ENCODE assay signal across 12 cellular contexts in the genomic region with DNA sequence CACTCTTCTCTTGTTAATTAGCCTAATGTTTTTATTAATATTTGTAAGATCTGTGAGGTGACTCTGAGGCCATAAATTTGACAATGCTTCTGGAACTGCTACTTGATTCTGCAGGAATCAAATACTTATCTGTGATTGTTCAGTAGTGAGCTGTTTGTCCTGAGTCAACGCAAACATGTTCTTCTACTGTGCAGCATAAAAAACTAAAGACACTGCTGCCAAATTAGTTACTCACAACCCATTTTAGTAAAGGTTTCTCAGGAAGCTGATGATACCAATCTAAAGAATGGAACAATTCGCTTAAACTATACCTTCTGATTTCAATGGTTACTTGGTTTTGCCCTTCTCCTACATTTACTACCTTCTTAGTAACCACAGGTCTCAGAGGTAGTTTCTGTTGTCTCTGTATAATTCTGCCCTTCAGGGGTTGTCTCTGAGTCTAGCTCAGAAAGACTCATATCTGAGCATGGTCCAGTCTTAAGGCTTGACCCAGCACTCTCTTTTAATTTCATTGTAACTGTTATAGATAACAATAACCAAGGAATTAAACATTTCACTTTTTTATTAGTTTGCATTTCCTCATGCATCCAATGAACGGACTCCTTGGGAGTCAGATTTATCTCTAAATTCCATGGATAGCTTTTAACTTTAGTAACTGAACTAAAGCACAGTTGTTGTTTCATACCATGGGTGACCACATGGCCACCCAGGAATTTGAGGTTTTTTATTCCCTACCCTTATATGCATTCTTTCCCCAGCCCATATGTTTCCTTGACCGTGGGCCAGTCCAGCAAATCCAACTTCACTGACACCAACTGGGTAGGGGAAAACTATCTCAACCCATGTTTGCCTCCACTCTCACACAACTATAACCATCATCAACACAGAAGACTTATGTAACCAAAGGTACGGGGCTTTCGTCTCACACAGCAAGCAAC.
"Had no signal": no experiment of that assay in that cellular context is flagged by ENCODE, and none has a peak within 500 bp of the region (broad histone marks: within the 10 kb centered on the region; RNA-seq: fewer than 3 reads in every experiment).

No MANE protein-coding gene starts in this region.

- H3K36me3 ChIP-seq: esophagus muscularis mucosa, left lung, suprapubic skin had no signal

- H3K9me3 ChIP-seq: esophagus muscularis mucosa, left lung, suprapubic skin had no signal

- H3K27ac ChIP-seq: esophagus muscularis mucosa, foreskin keratinocyte, left lung, suprapubic skin had no signal

- DNase-seq: activated naive CD4-positive, alpha-beta T cell treated with anti-CD3 and anti-CD28 coated beads, Interleukin-2, amount 10 ng/mL, durations not matched to agents 7 days and 5 days; cerebellar nuclear complex; foreskin keratinocyte; head of caudate nucleus; islet precursor cell; left lung; nephron progenitor cell; stimulated activated CD4-positive, alpha-beta T cell treated with anti-CD3 and anti-CD28 coated beads, Interleukin-4, amount 100 ng/mL, for 1 hour; stimulated activated CD8-positive, alpha-beta memory T cell treated with anti-CD3 and anti-CD28 coated beads, Interleukin-4, amount 100 ng/mL, for 48 hours; stimulated activated naive CD8-positive, alpha-beta T cell treated with anti-CD3 and anti-CD28 coated beads, Interleukin-15, Interleukin-2, amounts not matched to agents 100 U/mL and 50 U/mL, for 24 hours had no signal

- H3K27me3 ChIP-seq: esophagus muscularis mucosa, foreskin keratinocyte, left lung, suprapubic skin had no signal

- H3K4me1 ChIP-seq: esophagus muscularis mucosa, foreskin keratinocyte, left lung, suprapubic skin had no signal

- H3K4me3 ChIP-seq: esophagus muscularis mucosa, left lung, suprapubic skin had no signal
